In genomic region chr14:99228760-99229159, GRCh38 we compare ENCODE assay signal across 7 cellular contexts. TPM values are rescaled to one million over a fixed set of nuclear protein-coding genes. Genes with fewer than 3 reads are reported as not detected.
DNase-seq lines count a peak whose midpoint lies in the region; ATAC-seq lines count a peak whose summit lies in the region.
"Not testable (repeated sequence)": the region's sequence is repeated elsewhere in the genome, so short reads cannot be mapped to it uniquely, and the experiment has no call there.

No MANE protein-coding gene starts in this region.

- peaks cover 94 to 97% (median 96%) of the 10 kb centered on the region in 3 donors for H3K4me1 Mint-ChIP-seq in T-cell
- H3K4me1 Mint-ChIP-seq in activated CD4-positive, alpha-beta memory T cell treated with anti-CD3 and anti-CD28 coated beads for 36 hours (ENCODE audit: low read depth): peaks cover 97% of the 10 kb centered on the region
- peaks cover 99% of the 10 kb centered on the region for H3K4me1 Mint-ChIP-seq in activated T-cell treated with anti-CD3 and anti-CD28 coated beads, Interleukin-2, amount 50 U/mL, for 72 hours (ENCODE audit: low read depth)
- peaks cover 90% of the 10 kb centered on the region for H3K4me1 Mint-ChIP-seq in activated naive CD4-positive, alpha-beta T cell treated with anti-CD3 and anti-CD28 coated beads, Interleukin-2, amount 50 U/mL, for 24 hours
- H3K4me1 Mint-ChIP-seq in central memory CD8-positive, alpha-beta T cell: peaks cover 93% of the 10 kb centered on the region
- H3K4me1 Mint-ChIP-seq in natural killer cell treated with Interleukin-12 subunit alpha and Interleukin-12 subunit beta and Interleukin-15 and Interleukin-18, amount 100 ng/mL, for 72 hours (ENCODE audit: low read depth in 2 of 2): peaks cover 76 to 80% of the 10 kb centered on the region in 2 donors
- peaks cover 98% of the 10 kb centered on the region for H3K4me1 Mint-ChIP-seq in stimulated activated naive CD8-positive, alpha-beta T cell treated with anti-CD3 and anti-CD28 coated beads, Interleukin-15, Interleukin-2, amounts not matched to agents 100 ng/mL and 50 ng/mL, for 24 hours (ENCODE audit: low read depth)

- ATAC-seq in T-cell (replicated peaks in 1 of 4); activated T-cell treated with anti-CD3 and anti-CD28 coated beads, Interleukin-2, amount 50 U/mL, for 72 hours (replicated peaks in 1 of 2); central memory CD8-positive, alpha-beta T cell (replicated peaks; ENCODE audit: extremely low read depth, poor library complexity, severe bottlenecking); natural killer cell treated with Interleukin-12 subunit alpha and Interleukin-12 subunit beta and Interleukin-15 and Interleukin-18, amount 100 ng/mL, for 72 hours: not testable (repeated sequence)

- peak overlapping the region; percentile 98 to 99 for H3K27ac Mint-ChIP-seq in T-cell
- H3K27ac Mint-ChIP-seq in activated CD4-positive, alpha-beta memory T cell treated with anti-CD3 and anti-CD28 coated beads for 36 hours: peak overlapping the region; percentile 96
- H3K27ac Mint-ChIP-seq in activated T-cell treated with anti-CD3 and anti-CD28 coated beads, Interleukin-2, amount 50 U/mL, for 72 hours: peak overlapping the region; percentile 96
- peak overlapping the region; percentile 100 for H3K27ac Mint-ChIP-seq in activated naive CD4-positive, alpha-beta T cell treated with anti-CD3 and anti-CD28 coated beads, Interleukin-2, amount 50 U/mL, for 24 hours
- H3K27ac Mint-ChIP-seq in central memory CD8-positive, alpha-beta T cell (ENCODE audit: low read depth): peak overlapping the region; percentile 97
- peak overlapping the region; percentile 84 to 91 for H3K27ac Mint-ChIP-seq in natural killer cell treated with Interleukin-12 subunit alpha and Interleukin-12 subunit beta and Interleukin-15 and Interleukin-18, amount 100 ng/mL, for 72 hours
- peak overlapping the region; percentile 96 for H3K27ac Mint-ChIP-seq in stimulated activated naive CD8-positive, alpha-beta T cell treated with anti-CD3 and anti-CD28 coated beads, Interleukin-15, Interleukin-2, amounts not matched to agents 100 ng/mL and 50 ng/mL, for 24 hours

- peaks cover 49% of the 10 kb centered on the region for H3K36me3 Mint-ChIP-seq in T-cell
- H3K36me3 Mint-ChIP-seq in activated CD4-positive, alpha-beta memory T cell treated with anti-CD3 and anti-CD28 coated beads for 36 hours: peaks cover 49% of the 10 kb centered on the region
- peaks cover 16 to 23% of the 10 kb centered on the region in 2 donors for H3K36me3 Mint-ChIP-seq in activated T-cell treated with anti-CD3 and anti-CD28 coated beads, Interleukin-2, amount 50 U/mL, for 72 hours (ENCODE audit: insufficient read depth in 2 of 2)
- not testable (repeated sequence) for H3K36me3 Mint-ChIP-seq in activated naive CD4-positive, alpha-beta T cell treated with anti-CD3 and anti-CD28 coated beads, Interleukin-2, amount 50 U/mL, for 24 hours; natural killer cell treated with Interleukin-12 subunit alpha and Interleukin-12 subunit beta and Interleukin-15 and Interleukin-18, amount 100 ng/mL, for 72 hours
- H3K36me3 Mint-ChIP-seq in central memory CD8-positive, alpha-beta T cell (ENCODE audit: insufficient read depth): peaks cover 72% of the 10 kb centered on the region
- H3K36me3 Mint-ChIP-seq in stimulated activated naive CD8-positive, alpha-beta T cell treated with anti-CD3 and anti-CD28 coated beads, Interleukin-15, Interleukin-2, amounts not matched to agents 100 ng/mL and 50 ng/mL, for 24 hours (ENCODE audit: low read depth): peaks cover 44% of the 10 kb centered on the region

- H3K9me3 Mint-ChIP-seq in T-cell; activated CD4-positive, alpha-beta memory T cell treated with anti-CD3 and anti-CD28 coated beads for 36 hours; activated T-cell treated with anti-CD3 and anti-CD28 coated beads, Interleukin-2, amount 50 U/mL, for 72 hours; activated naive CD4-positive, alpha-beta T cell treated with anti-CD3 and anti-CD28 coated beads, Interleukin-2, amount 50 U/mL, for 24 hours; central memory CD8-positive, alpha-beta T cell; natural killer cell treated with Interleukin-12 subunit alpha and Interleukin-12 subunit beta and Interleukin-15 and Interleukin-18, amount 100 ng/mL, for 72 hours; stimulated activated naive CD8-positive, alpha-beta T cell treated with anti-CD3 and anti-CD28 coated beads, Interleukin-15, Interleukin-2, amounts not matched to agents 100 ng/mL and 50 ng/mL, for 24 hours: not testable (repeated sequence)

- peak overlapping the region; percentile 21 to 96 (median 76) for H3K4me3 Mint-ChIP-seq in T-cell
- peak overlapping the region; percentile 46 for H3K4me3 Mint-ChIP-seq in activated CD4-positive, alpha-beta memory T cell treated with anti-CD3 and anti-CD28 coated beads for 36 hours
- peak overlapping the region; percentile 84 to 88 for H3K4me3 Mint-ChIP-seq in activated T-cell treated with anti-CD3 and anti-CD28 coated beads, Interleukin-2, amount 50 U/mL, for 72 hours
- peak overlapping the region; percentile 83 for H3K4me3 Mint-ChIP-seq in activated naive CD4-positive, alpha-beta T cell treated with anti-CD3 and anti-CD28 coated beads, Interleukin-2, amount 50 U/mL, for 24 hours
- peak overlapping the region; percentile 84 for H3K4me3 Mint-ChIP-seq in central memory CD8-positive, alpha-beta T cell
- H3K4me3 Mint-ChIP-seq in natural killer cell treated with Interleukin-12 subunit alpha and Interleukin-12 subunit beta and Interleukin-15 and Interleukin-18, amount 100 ng/mL, for 72 hours: peak overlapping the region; percentile 55
- H3K4me3 Mint-ChIP-seq in stimulated activated naive CD8-positive, alpha-beta T cell treated with anti-CD3 and anti-CD28 coated beads, Interleukin-15, Interleukin-2, amounts not matched to agents 100 ng/mL and 50 ng/mL, for 24 hours: not testable (repeated sequence)

- not testable (repeated sequence) for DNase-seq in T-cell; activated CD4-positive, alpha-beta memory T cell treated with anti-CD3 and anti-CD28 coated beads for 36 hours; activated T-cell treated with anti-CD3 and anti-CD28 coated beads, Interleukin-2, amount 50 U/mL, for 72 hours; central memory CD8-positive, alpha-beta T cell (ENCODE audit: low spot score in 2 of 2); natural killer cell treated with Interleukin-12 subunit alpha and Interleukin-12 subunit beta and Interleukin-15 and Interleukin-18, amount 100 ng/mL, for 72 hours (ENCODE audit: low spot score)

- CTCF ChIA-PET in T-cell (lab: Charles Lee): interaction anchor here (0.6 to 3.9 kb wide), 6 partner anchors 10 to 38 kb away, joined by 3 to 48 read pairs (median 6); no protein-coding TSS in a partner anchor
- CTCF ChIA-PET in activated CD4-positive, alpha-beta memory T cell treated with anti-CD3 and anti-CD28 coated beads for 36 hours (lab: Charles Lee): interaction anchor here (0.6 to 10.7 kb wide), 11 partner anchors 10 to 1251 kb away, joined by 3 to 110 read pairs (median 4); partner anchors contain the start of gene BCL11B

- not testable (repeated sequence) for H3K27me3 Mint-ChIP-seq in T-cell; activated CD4-positive, alpha-beta memory T cell treated with anti-CD3 and anti-CD28 coated beads for 36 hours; activated T-cell treated with anti-CD3 and anti-CD28 coated beads, Interleukin-2, amount 50 U/mL, for 72 hours (ENCODE audit: low read depth); activated naive CD4-positive, alpha-beta T cell treated with anti-CD3 and anti-CD28 coated beads, Interleukin-2, amount 50 U/mL, for 24 hours; central memory CD8-positive, alpha-beta T cell; natural killer cell treated with Interleukin-12 subunit alpha and Interleukin-12 subunit beta and Interleukin-15 and Interleukin-18, amount 100 ng/mL, for 72 hours; stimulated activated naive CD8-positive, alpha-beta T cell treated with anti-CD3 and anti-CD28 coated beads, Interleukin-15, Interleukin-2, amounts not matched to agents 100 ng/mL and 50 ng/mL, for 24 hours

- POLR2A ChIA-PET in T-cell (lab: Charles Lee): interaction anchor here in 1 of 2 donors (0.6 kb wide), 2 partner anchors 179 to 1613 kb away, joined by 4 to 5 read pairs; no protein-coding TSS in a partner anchor
- POLR2A ChIA-PET in activated CD4-positive, alpha-beta memory T cell treated with anti-CD3 and anti-CD28 coated beads for 36 hours (lab: Charles Lee): interaction anchor here (23.9 kb wide), 1 partner anchor 37 kb away, joined by 425 read pairs; the partner anchor contains the start of gene BCL11B

- intact Hi-C loops in activated CD4-positive, alpha-beta memory T cell treated with anti-CD3 and anti-CD28 coated beads for 36 hours (cut with micrococcal nuclease): not testable (repeated sequence)

RNA-seq across cellular contexts. Expression of gene BCL11B, which starts 43.2 kb away (rescaled TPM):
- total RNA-seq in T-cell: 100 to 1,000 TPM; 181 to 240 (median 196) TPM
- total RNA-seq in activated CD4-positive, alpha-beta memory T cell treated with anti-CD3 and anti-CD28 coated beads for 36 hours: 10 to 100 TPM; 48.9 to 49.1 TPM
- total RNA-seq in activated T-cell treated with anti-CD3 and anti-CD28 coated beads, Interleukin-2, amount 50 U/mL, for 72 hours: 10 to 100 TPM; 54.4 to 58.0 TPM
- total RNA-seq in natural killer cell treated with Interleukin-12 subunit alpha and Interleukin-12 subunit beta and Interleukin-15 and Interleukin-18, amount 100 ng/mL, for 72 hours: 10 to 100 TPM; 12.9 to 27.6 TPM
